Comparison of ENCODE assay signal across 1 cellular context in the genomic region with DNA sequence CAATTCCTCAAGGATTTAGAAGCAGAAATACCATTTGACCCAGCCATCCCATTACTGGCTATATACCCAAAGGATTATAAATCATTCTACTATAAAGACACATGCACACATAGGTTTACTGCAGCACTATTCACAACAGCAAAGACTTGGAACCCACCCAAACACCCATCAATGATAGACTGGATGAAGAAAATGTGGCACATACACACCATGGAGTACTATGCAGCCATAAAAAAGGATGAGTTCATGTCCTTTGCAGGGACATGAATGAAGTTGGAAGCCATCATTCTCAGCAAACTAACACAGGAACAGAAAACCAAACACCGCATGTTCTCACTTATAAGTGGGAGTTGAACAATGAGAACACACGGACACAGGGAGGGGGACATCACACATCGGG. TPM values are rescaled to one million over a fixed set of nuclear protein-coding genes. Genes with fewer than 3 reads are reported as not detected.
"Had no signal": no experiment of that assay in that cellular context is flagged by ENCODE, and none has a peak within 500 bp of the region (broad histone marks: within the 10 kb centered on the region; RNA-seq: fewer than 3 reads in every experiment).

No MANE protein-coding gene starts in this region.

RNA-seq across cellular contexts. Expression of gene LIFR, which starts 39.8 kb away (rescaled TPM):
- total RNA-seq: HT-29 had no signal
